ENCODE assay signal across 17 cellular contexts in genomic region chr1:30803562-30803961, GRCh38. TPM values are rescaled to one million over a fixed set of nuclear protein-coding genes. Genes with fewer than 3 reads are reported as not detected.
"Had no signal": no experiment of that assay in that cellular context is flagged by ENCODE, and none has a peak within 500 bp of the region (broad histone marks: within the 10 kb centered on the region; RNA-seq: fewer than 3 reads in every experiment).

No MANE protein-coding gene starts in this region.

- H3K4me3 Mint-ChIP-seq: memory B cell; mesothelial cell of epicardium; natural killer cell treated with Interleukin-12 subunit alpha and Interleukin-12 subunit beta and Interleukin-15 and Interleukin-18, amount 100 ng/mL, for 72 hours; type B pancreatic cell had no signal

- H3K36me3 ChIP-seq: heart right ventricle, left lung, lower lobe of right lung, neutrophil, sigmoid colon, stomach had no signal

- DNase-seq: cortex of kidney; effector memory CD4-positive, alpha-beta T cell; heart right ventricle; hypothalamus; left lung; lower lobe of right lung; sigmoid colon; stimulated activated naive CD4-positive, alpha-beta T cell; stomach; substantia nigra had no signal

- H3K4me3 ChIP-seq: heart right ventricle, left lung, lower lobe of right lung, sigmoid colon, skin epidermis, stomach had no signal

- H3K36me3 Mint-ChIP-seq: memory B cell; mesothelial cell of epicardium; natural killer cell treated with Interleukin-12 subunit alpha and Interleukin-12 subunit beta and Interleukin-15 and Interleukin-18, amount 100 ng/mL, for 72 hours; type B pancreatic cell had no signal

- ATAC-seq: esophagus mucosa; heart right ventricle; left lung; lower lobe of right lung; natural killer cell treated with Interleukin-12 subunit alpha and Interleukin-12 subunit beta and Interleukin-15 and Interleukin-18, amount 100 ng/mL, for 72 hours had no signal

- H3K27me3 ChIP-seq: sigmoid colon had no signal

- H3K27ac ChIP-seq: heart right ventricle, left lung, lower lobe of right lung, neutrophil, skin epidermis, stomach had no signal

- H3K9me3 Mint-ChIP-seq: memory B cell; mesothelial cell of epicardium; natural killer cell treated with Interleukin-12 subunit alpha and Interleukin-12 subunit beta and Interleukin-15 and Interleukin-18, amount 100 ng/mL, for 72 hours; type B pancreatic cell had no signal

- H3K27ac Mint-ChIP-seq: memory B cell; mesothelial cell of epicardium; natural killer cell treated with Interleukin-12 subunit alpha and Interleukin-12 subunit beta and Interleukin-15 and Interleukin-18, amount 100 ng/mL, for 72 hours; type B pancreatic cell had no signal

- H3K9me3 ChIP-seq: heart right ventricle, left lung, lower lobe of right lung, neutrophil, sigmoid colon, stomach had no signal

RNA-seq across cellular contexts. Expression of gene LAPTM5, which starts 46.0 kb away (rescaled TPM):
- total RNA-seq: mesothelial cell of epicardium had no signal
